ENCODE assay signal across 2 cellular contexts in the genomic region with DNA sequence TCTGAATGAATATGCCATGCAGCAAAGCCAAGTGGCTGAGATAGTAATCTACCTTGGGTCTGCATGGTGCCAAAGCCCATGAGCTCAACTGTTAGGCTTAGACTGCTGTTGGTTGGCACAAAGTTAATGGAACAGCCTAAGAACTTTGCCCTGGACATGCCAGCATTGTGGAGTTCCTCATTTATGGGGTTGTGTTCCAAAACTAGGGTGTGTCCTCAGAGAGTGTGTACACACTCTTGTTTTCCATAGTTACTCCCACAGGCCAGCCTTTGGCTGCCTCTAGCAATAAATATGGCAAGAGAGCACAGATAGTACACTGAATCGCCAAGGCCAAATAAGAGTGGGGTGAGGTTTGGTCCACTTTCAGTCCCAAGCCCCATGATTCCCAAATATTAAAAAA. TPM values are rescaled to one million over a fixed set of nuclear protein-coding genes. Genes with fewer than 3 reads are reported as not detected.
"Had no signal": no experiment of that assay in that cellular context is flagged by ENCODE, and none has a peak within 500 bp of the region (broad histone marks: within the 10 kb centered on the region; RNA-seq: fewer than 3 reads in every experiment).

No MANE protein-coding gene starts in this region.

RNA-seq across cellular contexts. Expression of a gene that starts 30.6 kb away (rescaled TPM):
- total RNA-seq: G401, GM12878 had no signal
- polyA plus RNA-seq: GM12878 had no signal
